Comparison of ENCODE assay signal across 25 cellular contexts in genomic region chr14:92949496-92950192, GRCh38. TPM values are rescaled to one million over a fixed set of nuclear protein-coding genes. Genes with fewer than 3 reads are reported as not detected.
DNase-seq lines count a peak whose midpoint lies in the region; ATAC-seq and TF ChIP-seq lines count a peak whose summit lies in the region.
"Had no signal": no experiment of that assay in that cellular context is flagged by ENCODE, and none has a peak within 500 bp of the region (broad histone marks: within the 10 kb centered on the region; RNA-seq: fewer than 3 reads in every experiment).

No MANE protein-coding gene starts in this region.

- peaks cover 0 to 51% (median 24%) of the 10 kb centered on the region in 9 donors for H3K36me3 ChIP-seq in heart left ventricle
- peaks cover 42% of the 10 kb centered on the region for H3K36me3 ChIP-seq in left ventricle myocardium inferior
- H3K36me3 ChIP-seq in parathyroid adenoma (ENCODE audit: control insufficient read depth, insufficient read depth, low read length), result no peaks in the 10 kb centered on the region
- peaks cover 35% of the 10 kb centered on the region for H3K36me3 ChIP-seq in SJCRH30

- H3K27ac ChIP-seq in heart left ventricle (peak overlapping the region in 10 of 12 donors; percentile 11 to 75 (median 62)), left ventricle myocardium inferior (replicated peaks) (peak overlapping the region; percentile 87), parathyroid adenoma (no peak overlapping the region), SJCRH30 (no peak overlapping the region)
- H3K27ac ChIP-seq: HL-60, Peyer's patch, SJSA1 had no signal

- H3K4me2 ChIP-seq in parathyroid adenoma (ENCODE audit: low read length), result peak overlapping the region; percentile 45

- H3K79me2 ChIP-seq in parathyroid adenoma, result peaks cover 14% of the 10 kb centered on the region

- TF ChIP-seq CTCF in heart left ventricle (IDR thresholded peaks at IDR 0.05), result no peak
- no peak for TF ChIP-seq CTCF in left ventricle myocardium inferior (IDR thresholded peaks at IDR 0.05; ENCODE audit: borderline replicate concordance)
- TF ChIP-seq CTCF in parathyroid adenoma (IDR thresholded peaks at IDR 0.05), result no peak

- H2AFZ ChIP-seq in parathyroid adenoma, result no peak overlapping the region

- H3K9me3 ChIP-seq in heart left ventricle (no peaks in the 10 kb centered on the region), left ventricle myocardium inferior (replicated peaks) (no peaks in the 10 kb centered on the region), parathyroid adenoma (ENCODE audit: control insufficient read depth, low read length) (no peaks in the 10 kb centered on the region), SJCRH30 (replicated peaks) (no peaks in the 10 kb centered on the region)
- H3K9me3 ChIP-seq: Peyer's patch, SJSA1 had no signal

- peak in 1 of 5 donors; percentile 33 for DNase-seq in heart left ventricle
- DNase-seq in left cardiac atrium, result no peak
- DNase-seq in left ventricle myocardium inferior, result no peak
- no peak for DNase-seq in SJCRH30
- no peak for DNase-seq in stimulated activated CD4-positive, alpha-beta T cell treated with anti-CD3 and anti-CD28 coated beads, Interleukin-15, amount 100 ng/mL, for 24 hours
- no peak for DNase-seq in activated CD8-positive, alpha-beta memory T cell treated with anti-CD3 and anti-CD28 coated beads, Interleukin-2, amount 50 U/mL, for 48 hours
- DNase-seq: Calu3, DMS79 treated with DMSO at 0.1 percent for 48 hours, GF-D8, NCI-H1092 treated with DMSO at 0.1 percent for 48 hours, NCI-H1436, NCI-H187, NCI-H2081 treated with DMSO at 0.1 percent for 48 hours, NCI-H2171, NCI-H226, NCI-H510A, NCI-H69, Peyer's patch had no signal

- H3K4me3 ChIP-seq in heart left ventricle (no peak overlapping the region), left ventricle myocardium inferior (no peak overlapping the region), parathyroid adenoma (ENCODE audit: low read depth, low read length) (no peak overlapping the region), SJCRH30 (no peak overlapping the region)
- H3K4me3 ChIP-seq: Peyer's patch, SJSA1 had no signal

- intact Hi-C loops in heart left ventricle (cut with DNase I) (loop anchor here in 5 of 10 donors (2.0 to 5.0 kb wide), 4 partner anchors 88 to 191 kb away; partner anchors contain the start of gene ITPK1 (in 2 of the 5)), left cardiac atrium (cut with DNase I) (loop anchor here (5.0 kb wide), 2 partner anchors 168 to 188 kb away; partner anchors contain the start of gene ITPK1 (in 1 of the 2)), left ventricle myocardium inferior (cut with micrococcal nuclease) (loop anchor here (5.0 kb wide), 1 partner anchor 188 kb away; no protein-coding TSS in a partner anchor)

- no peak overlapping the region for H3K9ac ChIP-seq in parathyroid adenoma

- ATAC-seq in heart left ventricle (no peak), left cardiac atrium (no peak)
- ATAC-seq: HCT116 had no signal

- WGBS in heart left ventricle, 4 donors, result 82 to 94% (median 92%) methylated on average over 24 of the region's 24 CpGs

- H3K4me1 ChIP-seq in heart left ventricle (peaks cover 0 to 68% (median 25%) of the 10 kb centered on the region in 12 donors), left ventricle myocardium inferior (peaks cover 76% of the 10 kb centered on the region), parathyroid adenoma (peaks cover 3% of the 10 kb centered on the region), SJCRH30 (peaks cover 26% of the 10 kb centered on the region)

- no peak for TF ChIP-seq POLR2A in heart left ventricle (IDR thresholded peaks at IDR 0.05)

- H3K27me3 ChIP-seq in heart left ventricle (no peaks in the 10 kb centered on the region), left ventricle myocardium inferior (ENCODE audit: low read depth) (no peaks in the 10 kb centered on the region), parathyroid adenoma (ENCODE audit: control insufficient read depth, insufficient read depth, low read length) (no peaks in the 10 kb centered on the region), SJCRH30 (no peaks in the 10 kb centered on the region)
- H3K27me3 ChIP-seq: Peyer's patch, SJSA1 had no signal

RNA-seq across cellular contexts. Expression of gene CHGA, which starts 26.7 kb away (rescaled TPM):
- not detected for total RNA-seq in heart left ventricle
- polyA plus RNA-seq in heart left ventricle, result under 1 TPM; 0.07 to 0.19 TPM
- total RNA-seq in left cardiac atrium, result not detected
- total RNA-seq in left ventricle myocardium inferior, result not detected
- not detected in 2 replicates for total RNA-seq in SJCRH30 (2014; rRNA removed; shearing (Covaris generic))
- total RNA-seq: A172, H4, SJSA1 had no signal
- polyA plus RNA-seq: BJ had no signal

Comparison
In these comparisons a context has a peak if more than half of its experiments do, and no peak if none do; other contexts are left out.
1. H3K27ac ChIP-seq: peak in heart left ventricle (10 of 12) and left ventricle myocardium inferior (single experiment); none in parathyroid adenoma (single experiment) and SJCRH30 (single experiment).